ENCODE assay signal across 28 cellular contexts in the genomic region with DNA sequence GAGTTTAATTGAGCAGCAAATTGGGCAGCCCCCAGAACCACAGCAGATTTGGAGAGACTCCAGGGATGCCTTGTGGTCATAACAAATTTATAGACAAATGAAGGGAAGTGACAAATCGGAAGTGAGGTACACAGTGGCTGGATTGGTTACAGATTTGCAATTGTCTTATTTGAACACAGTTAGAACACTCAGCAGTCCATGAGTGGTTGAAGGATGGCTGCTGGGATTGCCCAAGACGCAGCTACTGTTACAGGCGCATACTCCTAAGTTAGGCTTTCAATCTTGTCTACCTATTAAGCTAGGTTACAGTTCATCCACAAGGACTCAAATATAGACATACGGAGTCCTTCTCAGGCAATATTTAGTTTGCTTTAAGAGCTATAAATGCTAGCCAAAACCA.
"Had no signal": no experiment of that assay in that cellular context is flagged by ENCODE, and none has a peak within 500 bp of the region (broad histone marks: within the 10 kb centered on the region; RNA-seq: fewer than 3 reads in every experiment).

No MANE protein-coding gene starts in this region.

- DNase-seq: activated CD4-positive, alpha-beta memory T cell treated with anti-CD3 and anti-CD28 coated beads for 36 hours; activated CD4-positive, alpha-beta T cell treated with anti-CD3 and anti-CD28 coated beads for 36 hours; activated CD4-positive, alpha-beta T cell treated with anti-CD3 and anti-CD28 coated beads, Interleukin-2, amount 10 ng/mL, durations not matched to agents 24 days and 14 days; activated CD4-positive, CD25-positive, alpha-beta regulatory T cell; activated CD4-positive, CD25-positive, alpha-beta regulatory T cell treated with anti-CD3 and anti-CD28 coated beads, Interleukin-2, amount 50 U/mL, for 72 hours; activated CD8-positive, alpha-beta memory T cell treated with anti-CD3 and anti-CD28 coated beads, Interleukin-2, amount 10 ng/mL, durations not matched to agents 7 days and 5 days; activated CD8-positive, alpha-beta memory T cell treated with anti-CD3 and anti-CD28 coated beads, Interleukin-2, amount 50 U/mL, for 4 hours; activated CD8-positive, alpha-beta T cell treated with anti-CD3 and anti-CD28 coated beads, Interleukin-2, amount 10 ng/mL, durations not matched to agents 7 days and 5 days; activated effector memory CD4-positive, alpha-beta T cell treated with anti-CD3 and anti-CD28 coated beads, Interleukin-2, amount 50 U/mL, for 16 hours; activated naive CD4-positive, alpha-beta T cell treated with anti-CD3 and anti-CD28 coated beads for 36 hours; activated naive CD8-positive, alpha-beta T cell treated with anti-CD3 and anti-CD28 coated beads for 36 hours; activated naive CD8-positive, alpha-beta T cell treated with anti-CD3 and anti-CD28 coated beads, Interleukin-2, amount 50 U/mL, for 24 hours; activated T-cell treated with anti-CD3 and anti-CD28 coated beads, Interleukin-2, amount 50 U/mL, for 1 hour; activated T-cell treated with anti-CD3 and anti-CD28 coated beads, Interleukin-2, amount 50 U/mL, for 48 hours; adrenal gland; amygdala; aorta; body of pancreas; caudate nucleus; effector CD8-positive, alpha-beta T cell; foreskin keratinocyte; gastrocnemius medialis; glutamatergic neuron; heart left ventricle; T-helper 1 cell; T-helper 2 cell had no signal

- ATAC-seq: activated CD4-positive, alpha-beta T cell treated with anti-CD3 and anti-CD28 coated beads for 36 hours; activated CD8-positive, alpha-beta memory T cell treated with anti-CD3 and anti-CD28 coated beads, Interleukin-2, amount 10 ng/mL, durations not matched to agents 7 days and 5 days; activated CD8-positive, alpha-beta T cell treated with anti-CD3 and anti-CD28 coated beads, Interleukin-2, amount 10 ng/mL, durations not matched to agents 7 days and 5 days; activated naive CD8-positive, alpha-beta T cell treated with anti-CD3 and anti-CD28 coated beads, Interleukin-2, amount 50 U/mL, for 24 hours; body of pancreas; esophagus mucosa; foreskin keratinocyte; gastrocnemius medialis; heart left ventricle had no signal

- H3K27me3 ChIP-seq: adrenal gland, body of pancreas, foreskin keratinocyte, gastrocnemius medialis, heart left ventricle had no signal

- H3K4me3 ChIP-seq: adrenal gland, body of pancreas, gastrocnemius medialis, heart left ventricle had no signal

- H3K4me1 ChIP-seq: foreskin keratinocyte, gastrocnemius medialis, heart left ventricle had no signal

- H3K9me3 ChIP-seq: adrenal gland, body of pancreas, gastrocnemius medialis, heart left ventricle had no signal

- H3K36me3 ChIP-seq: adrenal gland, gastrocnemius medialis, heart left ventricle had no signal

- FAIRE-seq: colon had no signal

- H3K27ac ChIP-seq: adrenal gland, body of pancreas, foreskin keratinocyte, gastrocnemius medialis, heart left ventricle had no signal
